11 cellular contexts compared by ENCODE assay signal in the genomic region with DNA sequence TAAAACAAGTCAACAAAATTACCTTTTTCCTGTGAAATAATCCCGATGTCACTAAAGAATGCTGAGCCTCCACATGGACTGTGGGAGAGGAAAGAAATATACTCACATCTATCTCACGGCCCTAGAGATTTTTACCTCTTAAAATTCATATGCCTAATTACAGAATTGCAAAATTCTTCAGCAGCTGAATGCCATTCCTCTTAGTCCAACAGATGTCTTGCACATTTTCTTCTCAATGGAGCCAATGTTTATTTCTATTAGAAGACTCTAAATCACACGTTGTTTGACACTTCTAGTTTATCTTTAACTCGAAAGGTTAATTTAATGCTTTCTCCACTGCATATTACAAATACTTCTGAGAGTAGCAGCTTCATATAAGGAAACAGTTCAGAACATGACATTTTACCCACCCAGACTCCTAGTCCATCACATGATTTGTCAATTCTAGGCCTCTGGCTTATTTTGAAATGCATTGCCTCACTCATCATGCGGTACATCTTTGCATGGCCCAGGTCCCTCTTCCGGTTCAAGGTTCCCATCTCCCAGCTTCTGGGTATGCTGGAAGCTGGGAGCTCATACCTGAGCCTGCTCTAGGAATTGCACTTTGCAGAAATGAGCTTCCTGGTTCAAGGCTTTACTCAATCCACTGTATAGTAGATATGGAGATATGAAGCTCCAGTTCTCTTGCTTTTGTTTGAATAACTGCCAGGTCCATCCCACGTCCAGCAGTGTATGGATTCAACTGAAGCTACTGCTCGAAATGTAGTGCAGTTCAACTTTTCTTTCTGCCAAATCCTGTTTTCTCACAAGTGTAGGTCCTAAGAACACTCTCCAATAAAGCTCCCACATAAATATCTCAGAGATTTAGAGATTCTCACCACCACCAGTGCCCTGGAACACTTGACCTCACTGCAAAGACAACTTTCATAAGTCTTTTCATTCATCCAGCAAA.
DNase-seq lines count a peak whose midpoint lies in the region; ATAC-seq, FAIRE-seq and TF ChIP-seq lines count a peak whose summit lies in the region.
"Had no signal": no experiment of that assay in that cellular context is flagged by ENCODE, and none has a peak within 500 bp of the region (broad histone marks: within the 10 kb centered on the region; RNA-seq: fewer than 3 reads in every experiment).

No MANE protein-coding gene starts in this region.

- DNase-seq in A172 (ENCODE audit: low spot score) = peak; percentile 91
- peak; percentile 3 for DNase-seq in HFF-Myc (ENCODE audit: extremely low read depth, low read depth)
- DNase-seq in bronchial epithelial cell (ENCODE audit: low read depth) = peak; percentile 5
- peak; percentile 21 for DNase-seq in left kidney (ENCODE audit: low read depth, low spot score)
- no peak for DNase-seq in Ammon's horn (ENCODE audit: low spot score)
- no peak for DNase-seq in NCI-H446 (lab: John Stamatoyannopoulos, UW)
- DNase-seq in NCI-H1105 (lab: John Stamatoyannopoulos, UW) = no peak
- DNase-seq: activated T-cell treated with anti-CD3 and anti-CD28 coated beads for 4 hours; AML-193; effector memory CD4-positive, alpha-beta T cell had no signal

- no peaks in the 10 kb centered on the region for H3K27me3 ChIP-seq in bronchial epithelial cell (ENCODE audit: control insufficient read depth, insufficient read depth, low read length)

- no peak overlapping the region for H3K4me3 ChIP-seq in HFF-Myc (replicated peaks; ENCODE audit: low read depth, low read length)
- H3K4me3 ChIP-seq in bronchial epithelial cell (ENCODE audit: low read depth, low read length) = no peak overlapping the region

- TF ChIP-seq CTCF in HFF-Myc (IDR thresholded peaks at IDR 0.05; ENCODE audit: low read depth, low read length, missing control alignments) = no peak
- no peak for TF ChIP-seq CTCF in bronchial epithelial cell (IDR thresholded peaks at IDR 0.05; ENCODE audit: insufficient read depth, low read length, severe bottlenecking)

- no peak for ATAC-seq in HG02852 (IDR thresholded peaks at IDR 0.05; ENCODE audit: unreplicated experiment)

- no peak for FAIRE-seq in bronchial epithelial cell (lab: Jason Lieb, UNC)

- no peaks in the 10 kb centered on the region for H3K36me3 ChIP-seq in bronchial epithelial cell (ENCODE audit: control insufficient read depth, insufficient read depth, low read length)

Comparison
In these comparisons a context has a peak if more than half of its experiments do, and no peak if none do; other contexts are left out.
1. DNase-seq: peak in A172 (single experiment), HFF-Myc (single experiment), bronchial epithelial cell (single experiment) and left kidney (single experiment); none in Ammon's horn (single experiment), NCI-H446 (0 of 2) and NCI-H1105 (single experiment).